Comparison of ENCODE assay signal across 8 cellular contexts in the genomic region with DNA sequence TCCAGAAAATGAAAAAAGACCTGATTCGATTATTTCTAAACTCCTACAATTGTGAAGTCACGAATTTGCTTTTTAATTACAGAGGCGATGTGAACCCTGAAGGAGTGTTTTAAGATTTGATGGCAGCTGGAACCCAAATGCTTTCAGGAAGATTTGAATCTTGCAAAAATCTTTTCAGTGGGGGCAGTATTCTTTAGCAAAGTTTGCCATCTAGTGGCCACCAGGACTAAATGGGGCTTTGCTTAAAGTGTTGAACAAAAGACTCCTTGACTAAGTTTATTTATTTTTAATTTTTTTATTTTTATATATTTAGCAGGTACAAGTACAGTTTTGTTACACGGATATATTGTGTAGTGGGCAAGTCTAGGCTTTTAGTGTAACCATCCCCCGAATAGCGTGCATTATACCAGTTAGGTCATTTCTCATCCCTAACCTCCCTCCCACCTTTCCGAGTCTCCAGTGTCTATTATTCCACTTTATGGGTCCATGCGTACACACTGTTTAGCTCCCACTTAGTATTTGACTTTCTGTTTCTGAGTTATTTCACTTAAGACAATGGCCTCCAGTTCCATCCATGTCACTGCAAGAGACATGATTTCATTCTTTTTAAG.
A peak's percentile ranks its signal among the peaks of the same experiment; 100 is the strongest.
DNase-seq lines count a peak whose midpoint lies in the region; ATAC-seq, FAIRE-seq and TF ChIP-seq lines count a peak whose summit lies in the region.

No MANE protein-coding gene starts in this region.

- H2AFZ ChIP-seq in neural progenitor cell (replicated peaks) = no peak overlapping the region

- TF ChIP-seq POLR2A in GM12891 (IDR thresholded peaks at IDR 0.05; ENCODE audit: low read depth, low read length) = no peak

- POLR2A ChIA-PET in activated CD8-positive, alpha-beta T cell treated with anti-CD3 and anti-CD28 coated beads for 36 hours (lab: Charles Lee) = interaction anchor here (0.6 kb wide), 1 partner anchor 684 kb away, joined by 3 read pairs; no protein-coding TSS in a partner anchor
- POLR2A ChIA-PET in activated CD8-positive, alpha-beta T cell treated with anti-CD3 and anti-CD28 coated beads, Interleukin-2, amount 10 ng/mL, durations not matched to agents 7 days and 5 days (lab: Charles Lee) = no interaction called here

- no peaks in the 10 kb centered on the region for H3K4me1 Mint-ChIP-seq in activated CD8-positive, alpha-beta T cell treated with anti-CD3 and anti-CD28 coated beads for 36 hours (ENCODE audit: low read depth)
- H3K4me1 Mint-ChIP-seq in activated CD8-positive, alpha-beta T cell treated with anti-CD3 and anti-CD28 coated beads, Interleukin-2, amount 10 ng/mL, durations not matched to agents 7 days and 5 days (ENCODE audit: low read depth) = no peaks in the 10 kb centered on the region
- peaks cover 2% of the 10 kb centered on the region for H3K4me1 Mint-ChIP-seq in endodermal cell
- H3K4me1 Mint-ChIP-seq in neural progenitor cell = peaks cover 7% of the 10 kb centered on the region

- no peaks in the 10 kb centered on the region for H3K79me2 ChIP-seq in neural progenitor cell (ENCODE audit: low read depth)

- peaks cover 5% of the 10 kb centered on the region for H3K9me3 Mint-ChIP-seq in activated CD8-positive, alpha-beta T cell treated with anti-CD3 and anti-CD28 coated beads for 36 hours
- H3K9me3 Mint-ChIP-seq in activated CD8-positive, alpha-beta T cell treated with anti-CD3 and anti-CD28 coated beads, Interleukin-2, amount 10 ng/mL, durations not matched to agents 7 days and 5 days (ENCODE audit: insufficient read depth) = no peaks in the 10 kb centered on the region
- H3K9me3 Mint-ChIP-seq in endodermal cell (peaks cover 8% of the 10 kb centered on the region), neural progenitor cell (peaks cover 8% of the 10 kb centered on the region)

- H3K27me3 ChIP-seq in endodermal cell (ENCODE audit: control insufficient read depth, insufficient read depth, low read length, poor library complexity, severe bottlenecking) = no peaks in the 10 kb centered on the region
- H3K27me3 ChIP-seq in neural progenitor cell = no peaks in the 10 kb centered on the region

- H3K27ac Mint-ChIP-seq in activated CD8-positive, alpha-beta T cell treated with anti-CD3 and anti-CD28 coated beads for 36 hours = no peak overlapping the region
- no peak overlapping the region for H3K27ac Mint-ChIP-seq in activated CD8-positive, alpha-beta T cell treated with anti-CD3 and anti-CD28 coated beads, Interleukin-2, amount 10 ng/mL, durations not matched to agents 7 days and 5 days
- H3K27ac Mint-ChIP-seq in endodermal cell = no peak overlapping the region
- no peak overlapping the region for H3K27ac Mint-ChIP-seq in neural progenitor cell

- intact Hi-C loops in activated CD8-positive, alpha-beta T cell treated with anti-CD3 and anti-CD28 coated beads for 36 hours (cut with micrococcal nuclease) = no loop called here

- no peak overlapping the region for H3K4me2 ChIP-seq in neural progenitor cell

- H3K27me3 Mint-ChIP-seq in activated CD8-positive, alpha-beta T cell treated with anti-CD3 and anti-CD28 coated beads for 36 hours = peaks cover 4% of the 10 kb centered on the region
- H3K27me3 Mint-ChIP-seq in activated CD8-positive, alpha-beta T cell treated with anti-CD3 and anti-CD28 coated beads, Interleukin-2, amount 10 ng/mL, durations not matched to agents 7 days and 5 days (ENCODE audit: low read depth) = no peaks in the 10 kb centered on the region
- H3K27me3 Mint-ChIP-seq in endodermal cell (ENCODE audit: insufficient read depth) (peaks cover 5% of the 10 kb centered on the region), neural progenitor cell (ENCODE audit: insufficient read depth, low read depth) (peaks cover 4% of the 10 kb centered on the region)

- H3K4me1 ChIP-seq in endodermal cell (ENCODE audit: control insufficient read depth, insufficient read depth, low read length) = peaks cover under 1% of the 10 kb centered on the region
- peaks cover 3% of the 10 kb centered on the region for H3K4me1 ChIP-seq in neural progenitor cell

- peaks cover 5% of the 10 kb centered on the region for H3F3A ChIP-seq in neural progenitor cell (ENCODE audit: low read depth)

- no peaks in the 10 kb centered on the region for H4K20me1 ChIP-seq in neural progenitor cell (ENCODE audit: low read depth)

- peak; percentile 40 for TF ChIP-seq CTCF in activated CD8-positive, alpha-beta T cell treated with anti-CD3 and anti-CD28 coated beads for 36 hours (IDR thresholded peaks at IDR 0.05)
- peak; percentile 87 for TF ChIP-seq CTCF in endodermal cell (conservative IDR thresholded peaks at IDR 0.05)
- peak; percentile 79 for TF ChIP-seq CTCF in neural progenitor cell (IDR thresholded peaks at IDR 0.05)

- FAIRE-seq in GM12891 (lab: Jason Lieb, UNC) = no peak

- no peaks in the 10 kb centered on the region for H3K36me3 Mint-ChIP-seq in activated CD8-positive, alpha-beta T cell treated with anti-CD3 and anti-CD28 coated beads for 36 hours (ENCODE audit: low read depth)
- H3K36me3 Mint-ChIP-seq in activated CD8-positive, alpha-beta T cell treated with anti-CD3 and anti-CD28 coated beads, Interleukin-2, amount 10 ng/mL, durations not matched to agents 7 days and 5 days (ENCODE audit: low read depth) = no peaks in the 10 kb centered on the region
- H3K36me3 Mint-ChIP-seq in endodermal cell (ENCODE audit: low read depth) (peaks cover 7% of the 10 kb centered on the region), neural progenitor cell (no peaks in the 10 kb centered on the region)

- no peak for ATAC-seq in activated CD8-positive, alpha-beta T cell treated with anti-CD3 and anti-CD28 coated beads for 36 hours
- no peak for ATAC-seq in activated CD8-positive, alpha-beta T cell treated with anti-CD3 and anti-CD28 coated beads, Interleukin-2, amount 10 ng/mL, durations not matched to agents 7 days and 5 days

- peaks cover 4% of the 10 kb centered on the region for H3K9me3 ChIP-seq in endodermal cell (ENCODE audit: control insufficient read depth, low read length)
- no peaks in the 10 kb centered on the region for H3K9me3 ChIP-seq in neural progenitor cell (ENCODE audit: low read depth)

- DNase-seq in activated CD8-positive, alpha-beta T cell treated with anti-CD3 and anti-CD28 coated beads for 36 hours = no peak
- DNase-seq in activated CD8-positive, alpha-beta T cell treated with anti-CD3 and anti-CD28 coated beads, Interleukin-2, amount 10 ng/mL, durations not matched to agents 7 days and 5 days = no peak
- DNase-seq in NCI-H82 treated with DMSO at 0.1 percent for 48 hours (lab: John Stamatoyannopoulos, UW; ENCODE audit: unreplicated experiment) (peak; percentile 27), endodermal cell (no peak), neural progenitor cell (ENCODE audit: low spot score) (peak; percentile 65), GM12891 (ENCODE audit: insufficient read length, low spot score) (no peak), C1 segment of cervical spinal cord (lab: John Stamatoyannopoulos, UW) (no peak), DMS79 treated with DMSO at 0.1 percent for 48 hours (lab: John Stamatoyannopoulos, UW) (no peak)

- H3K27ac ChIP-seq in endodermal cell (ENCODE audit: low read depth, low read length) = no peak overlapping the region
- H3K27ac ChIP-seq in neural progenitor cell = no peak overlapping the region

- no peak overlapping the region for H3K9ac ChIP-seq in endodermal cell (ENCODE audit: extremely low read depth, low read length, poor library complexity, severe bottlenecking)
- H3K9ac ChIP-seq in neural progenitor cell = no peak overlapping the region

- 54 to 97% methylated on average over 4 to 8 of the region's 8 CpGs for whole genome bisulfite sequencing in endodermal cell (ENCODE audit: insufficient coverage in 1 of 2, insufficient read length in 1 of 2), 2 experiments

- H3K4me3 ChIP-seq in endodermal cell (ENCODE audit: low read length) (no peak overlapping the region), neural progenitor cell (no peak overlapping the region)

- H3K36me3 ChIP-seq in endodermal cell (ENCODE audit: control insufficient read depth, insufficient read depth, low read length) = no peaks in the 10 kb centered on the region
- no peaks in the 10 kb centered on the region for H3K36me3 ChIP-seq in neural progenitor cell

- CTCF ChIA-PET in activated CD8-positive, alpha-beta T cell treated with anti-CD3 and anti-CD28 coated beads for 36 hours (lab: Charles Lee) = interaction anchor here (0.5 to 0.9 kb wide), 4 partner anchors 26 to 1817 kb away, joined by 3 read pairs; no protein-coding TSS in a partner anchor
- CTCF ChIA-PET in activated CD8-positive, alpha-beta T cell treated with anti-CD3 and anti-CD28 coated beads, Interleukin-2, amount 10 ng/mL, durations not matched to agents 7 days and 5 days (lab: Charles Lee) = no interaction called here

- H3K4me3 Mint-ChIP-seq in activated CD8-positive, alpha-beta T cell treated with anti-CD3 and anti-CD28 coated beads for 36 hours = no peak overlapping the region
- H3K4me3 Mint-ChIP-seq in activated CD8-positive, alpha-beta T cell treated with anti-CD3 and anti-CD28 coated beads, Interleukin-2, amount 10 ng/mL, durations not matched to agents 7 days and 5 days = no peak overlapping the region
- no peak overlapping the region for H3K4me3 Mint-ChIP-seq in endodermal cell
- no peak overlapping the region for H3K4me3 Mint-ChIP-seq in neural progenitor cell

TF ChIP-seq in GM12891, 5 proteins besides CTCF, POLR2A, EP300 and RAD21:
- TF ChIP-seq PAX5 (IDR thresholded peaks at IDR 0.05; ENCODE audit: insufficient read depth, low read length, severe bottlenecking) = no peak
- no peak for TF ChIP-seq POU2F2 (IDR thresholded peaks at IDR 0.05; ENCODE audit: low read depth, low read length)
- TF ChIP-seq SPI1 (IDR thresholded peaks at IDR 0.05; ENCODE audit: low read depth, low read length) = no peak
- no peak for TF ChIP-seq POLR2AphosphoS5 (IDR thresholded peaks at IDR 0.05; ENCODE audit: low read depth, low read length)
- no peak for TF ChIP-seq TAF1 (IDR thresholded peaks at IDR 0.05; ENCODE audit: low read depth, low read length)
TF ChIP-seq in GM12891: peak in this region for 0.

Comparison
In these comparisons a context has a peak if more than half of its experiments do, and no peak if none do; other contexts are left out.
1. DNase-seq: peak in NCI-H82 treated with DMSO at 0.1 percent for 48 hours (single experiment) and neural progenitor cell (single experiment); none in activated CD8-positive, alpha-beta T cell treated with anti-CD3 and anti-CD28 coated beads for 36 hours (single experiment), activated CD8-positive, alpha-beta T cell treated with anti-CD3 and anti-CD28 coated beads, Interleukin-2, amount 10 ng/mL, durations not matched to agents 7 days and 5 days (single experiment), endodermal cell (single experiment), GM12891 (single experiment), C1 segment of cervical spinal cord (0 of 14) and DMS79 treated with DMSO at 0.1 percent for 48 hours (single experiment).
2. Peak in every context shown above with its lines, with median percentiles within 50 percentile points of each other: CTCF ChIP-seq.